Comparison of ENCODE assay signal across 8 cellular contexts in genomic region chr3:72888546-72889309, GRCh38.
A peak's percentile ranks its signal among the peaks of the same experiment; 100 is the strongest.
DNase-seq lines count a peak whose midpoint lies in the region; ATAC-seq and TF ChIP-seq lines count a peak whose summit lies in the region.

No MANE protein-coding gene starts in this region.

- no peaks in the 10 kb centered on the region for H3K36me3 ChIP-seq in rectal smooth muscle tissue (ENCODE audit: control insufficient read depth, insufficient read depth, low read length)

- no peaks in the 10 kb centered on the region for H3K27me3 ChIP-seq in rectal smooth muscle tissue (ENCODE audit: control insufficient read depth, insufficient read depth, low read length)

- no peaks in the 10 kb centered on the region for H3K4me1 ChIP-seq in rectal smooth muscle tissue (ENCODE audit: control insufficient read depth, insufficient read depth, low read length)

- H3K27ac ChIP-seq in RWPE1 (peak overlapping the region; percentile 67), rectal smooth muscle tissue (ENCODE audit: low read depth, low read length) (no peak overlapping the region)

- H3K4me3 ChIP-seq in GM12864 (ENCODE audit: low read depth, low read length): peak overlapping the region; percentile 30; the same call in 1 of the 2 replicates
- peak overlapping the region; percentile 57 for H3K4me3 ChIP-seq in rectal smooth muscle tissue (ENCODE audit: low read length)

- POLR2A ChIA-PET in RWPE1 (lab: Yijun Ruan, JAX; ENCODE audit: low non-redundant PET): no interaction called here

- CTCF ChIA-PET in RWPE1 (lab: Yijun Ruan, JAX): interaction anchor here (0.7 kb wide), 1 partner anchor 217 kb away, joined by 4 read pairs; no protein-coding TSS in a partner anchor

- ATAC-seq in GM19467 (IDR thresholded peaks at IDR 0.05; ENCODE audit: unreplicated experiment) (no peak), HG03280 (IDR thresholded peaks at IDR 0.05; ENCODE audit: unreplicated experiment) (no peak)

- H3K9ac ChIP-seq in rectal smooth muscle tissue (ENCODE audit: low read length): no peak overlapping the region

- no peak for TF ChIP-seq CTCF in GM12864 (IDR thresholded peaks at IDR 0.05; ENCODE audit: low read depth, low read length, missing control alignments)
- TF ChIP-seq CTCF in RWPE1 (conservative IDR thresholded peaks at IDR 0.05; ENCODE audit: low read depth): peak; percentile 27; the same call in 1 of the 2 replicates

- DNase-seq in GM12864 (ENCODE audit: low read depth) (no peak), RWPE1 (ENCODE audit: low spot score) (no peak), fibroblast of peridontal ligament (ENCODE audit: extremely low read depth) (peak; percentile 46), NCI-H510A (lab: John Stamatoyannopoulos, UW) (no peak)
- no peak for DNase-seq in activated CD4-positive, alpha-beta T cell treated with anti-CD3 and anti-CD28 coated beads for 4 hours
